ENCODE assay signal across 11 cellular contexts in the genomic region with DNA sequence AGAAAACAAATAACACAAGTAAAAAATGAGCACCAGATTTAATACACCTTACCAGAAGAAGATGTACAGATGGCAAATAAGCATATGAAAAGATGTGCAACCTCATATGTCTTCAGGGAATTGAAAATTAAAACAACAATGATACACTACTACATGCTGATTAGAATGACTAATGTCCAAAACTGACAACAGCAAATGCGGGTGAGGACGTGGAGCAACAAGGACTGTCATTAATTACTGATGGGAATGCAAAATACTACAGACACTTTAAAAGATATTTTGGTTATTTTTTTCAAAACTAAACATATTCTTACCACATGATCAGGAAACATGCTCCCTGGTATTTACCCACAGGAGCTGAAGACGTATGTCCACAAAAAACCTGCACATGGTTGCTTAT.
"Had no signal": no experiment of that assay in that cellular context is flagged by ENCODE, and none has a peak within 500 bp of the region (broad histone marks: within the 10 kb centered on the region; RNA-seq: fewer than 3 reads in every experiment).

No MANE protein-coding gene starts in this region.

- H3K36me3 ChIP-seq: colonic mucosa, left lung had no signal

- H3K4me1 ChIP-seq: colonic mucosa, testis had no signal

- H3K27ac ChIP-seq: colonic mucosa, left lung, testis had no signal

- ATAC-seq: activated naive CD4-positive, alpha-beta T cell treated with anti-CD3 and anti-CD28 coated beads, Interleukin-2, amount 50 U/mL, for 72 hours; left lung had no signal

- H3K27me3 ChIP-seq: colonic mucosa, left lung, testis had no signal

- H3K9me3 ChIP-seq: colonic mucosa, left lung, testis had no signal

- H3K4me3 ChIP-seq: colonic mucosa, left lung, testis had no signal

- DNase-seq: activated CD4-positive, alpha-beta T cell treated with anti-CD3 and anti-CD28 coated beads, Interleukin-2, amount 50 U/mL, for 4 hours; activated CD4-positive, CD25-positive, alpha-beta regulatory T cell treated with anti-CD3 and anti-CD28 coated beads, Interleukin-2, amount 50 U/mL, for 72 hours; activated effector memory CD4-positive, alpha-beta T cell treated with Interleukin-2 at 50 U/mL for 16 hours; colonic mucosa; left lung; occipital lobe; stimulated activated CD4-positive, alpha-beta T cell treated with anti-CD3 and anti-CD28 coated beads, Interleukin-15, amount 100 ng/mL, for 24 hours; stimulated activated CD4-positive, alpha-beta T cell treated with anti-CD3 and anti-CD28 coated beads, Interleukin-4, amount 100 ng/mL, for 24 hours; stimulated activated naive CD4-positive, alpha-beta T cell treated with Interleukin-2 at 50 U/mL for 16 hours; testis had no signal
